Comparison of ENCODE assay signal across 31 cellular contexts in genomic region chr2:221561770-221562169, GRCh38.
"Had no signal": no experiment of that assay in that cellular context is flagged by ENCODE, and none has a peak within 500 bp of the region (broad histone marks: within the 10 kb centered on the region; RNA-seq: fewer than 3 reads in every experiment).

No MANE protein-coding gene starts in this region.

- H3K4me1 Mint-ChIP-seq: activated CD4-positive, alpha-beta T cell treated with anti-CD3 and anti-CD28 coated beads, Interleukin-2, amount 10 ng/mL, durations not matched to agents 24 days and 14 days; activated CD8-positive, alpha-beta memory T cell treated with anti-CD3 and anti-CD28 coated beads, Interleukin-2, amount 10 ng/mL, durations not matched to agents 7 days and 5 days; activated naive CD8-positive, alpha-beta T cell treated with anti-CD3 and anti-CD28 coated beads for 36 hours had no signal

- H3K27me3 Mint-ChIP-seq: activated B cell treated with CpG ODN at 0.5 μM for 24 hours; activated CD4-positive, alpha-beta memory T cell treated with anti-CD3 and anti-CD28 coated beads for 36 hours; activated CD4-positive, alpha-beta T cell treated with anti-CD3 and anti-CD28 coated beads for 36 hours; activated naive CD4-positive, alpha-beta T cell treated with anti-CD3 and anti-CD28 coated beads, Interleukin-2, amount 50 U/mL, for 24 hours; central memory CD8-positive, alpha-beta T cell; effector memory CD8-positive, alpha-beta T cell had no signal

- H3K9me3 Mint-ChIP-seq: activated B cell treated with CpG ODN at 0.5 μM for 24 hours; activated CD4-positive, alpha-beta memory T cell treated with anti-CD3 and anti-CD28 coated beads for 36 hours; activated CD4-positive, alpha-beta T cell treated with anti-CD3 and anti-CD28 coated beads, Interleukin-2, amount 10 ng/mL, durations not matched to agents 24 days and 14 days; activated naive CD4-positive, alpha-beta T cell treated with anti-CD3 and anti-CD28 coated beads for 36 hours; activated naive CD4-positive, alpha-beta T cell treated with anti-CD3 and anti-CD28 coated beads, Interleukin-2, amount 50 U/mL, for 24 hours; activated naive CD8-positive, alpha-beta T cell treated with anti-CD3 and anti-CD28 coated beads for 36 hours; activated naive CD8-positive, alpha-beta T cell treated with anti-CD3 and anti-CD28 coated beads, Interleukin-2, amount 50 U/mL, for 24 hours; activated T-helper 1 cell treated with anti-CD3 and anti-CD28 coated beads, Interleukin-12 subunit alpha, Interleukin-12 subunit beta, Interleukin-2, Interleukin-4 antibody, amounts not matched to agents 30 ng/mL and 10 ng/mL and 1 ng/mL, durations not matched to agents 14 hours and 24 hours and 36 hours; activated T-helper 2 cell treated with anti-CD3 and anti-CD28 coated beads, Interferon-gamma antibody, Interleukin-2, Interleukin-4, amounts not matched to agents 10 μg/mL and 5 μg/mL and 100 μg/mL, durations not matched to agents 14 hours and 24 hours and 36 hours; central memory CD8-positive, alpha-beta T cell; dendritic cell treated with granulocyte-macrophage colony-stimulating factor and Interleukin-4, amounts not matched to agents 40 ng/mL and 50 ng/mL, for 4 days; effector memory CD8-positive, alpha-beta T cell had no signal

- H3K27ac ChIP-seq: ascending aorta, brain microvascular endothelial cell, coronary artery, esophagus muscularis mucosa, foreskin keratinocyte, gastrocnemius medialis, WERI-Rb-1 had no signal

- ATAC-seq: activated CD4-positive, alpha-beta T cell treated with anti-CD3 and anti-CD28 coated beads for 36 hours; activated CD8-positive, alpha-beta memory T cell treated with anti-CD3 and anti-CD28 coated beads, Interleukin-2, amount 10 ng/mL, durations not matched to agents 7 days and 5 days; activated CD8-positive, alpha-beta T cell treated with anti-CD3 and anti-CD28 coated beads, Interleukin-2, amount 10 ng/mL, durations not matched to agents 7 days and 5 days; activated naive CD8-positive, alpha-beta T cell treated with anti-CD3 and anti-CD28 coated beads, Interleukin-2, amount 50 U/mL, for 24 hours; effector memory CD8-positive, alpha-beta T cell; foreskin keratinocyte; gastrocnemius medialis had no signal

- H3K4me3 ChIP-seq: ascending aorta, coronary artery, esophagus muscularis mucosa, gastrocnemius medialis had no signal

- H3K27me3 ChIP-seq: ascending aorta, brain microvascular endothelial cell, esophagus muscularis mucosa, gastrocnemius medialis had no signal

- DNase-seq: activated B cell treated with CpG ODN at 0.5 μM for 24 hours; activated CD4-positive, alpha-beta memory T cell treated with anti-CD3 and anti-CD28 coated beads for 36 hours; activated CD4-positive, alpha-beta T cell treated with anti-CD3 and anti-CD28 coated beads for 36 hours; activated CD4-positive, alpha-beta T cell treated with anti-CD3 and anti-CD28 coated beads, Interleukin-2, amount 10 ng/mL, durations not matched to agents 24 days and 14 days; activated CD4-positive, CD25-positive, alpha-beta regulatory T cell treated with anti-CD3 and anti-CD28 coated beads, Interleukin-2, amount 50 U/mL, for 72 hours; activated CD8-positive, alpha-beta memory T cell treated with anti-CD3 and anti-CD28 coated beads, Interleukin-2, amount 10 ng/mL, durations not matched to agents 7 days and 5 days; activated CD8-positive, alpha-beta memory T cell treated with anti-CD3 and anti-CD28 coated beads, Interleukin-2, amount 50 U/mL, for 4 hours; activated CD8-positive, alpha-beta T cell treated with anti-CD3 and anti-CD28 coated beads, Interleukin-2, amount 10 ng/mL, durations not matched to agents 7 days and 5 days; activated effector memory CD4-positive, alpha-beta T cell treated with anti-CD3 and anti-CD28 coated beads, Interleukin-2, amount 50 U/mL, for 16 hours; activated naive CD4-positive, alpha-beta T cell treated with anti-CD3 and anti-CD28 coated beads for 36 hours; activated naive CD8-positive, alpha-beta T cell treated with anti-CD3 and anti-CD28 coated beads for 36 hours; activated naive CD8-positive, alpha-beta T cell treated with anti-CD3 and anti-CD28 coated beads, Interleukin-2, amount 50 U/mL, for 24 hours; activated T-cell treated with anti-CD3 and anti-CD28 coated beads, Interleukin-2, amount 50 U/mL, for 1 hour; activated T-cell treated with anti-CD3 and anti-CD28 coated beads, Interleukin-2, amount 50 U/mL, for 48 hours; brain microvascular endothelial cell; effector CD4-positive, alpha-beta T cell; effector memory CD8-positive, alpha-beta T cell; erythroblast; gastrocnemius medialis; glutamatergic neuron; T1000; WERI-Rb-1 had no signal

- H3K9me3 ChIP-seq: ascending aorta, esophagus muscularis mucosa, gastrocnemius medialis had no signal

- H3K4me3 Mint-ChIP-seq: activated B cell treated with CpG ODN at 0.5 μM for 24 hours; activated CD4-positive, alpha-beta memory T cell treated with anti-CD3 and anti-CD28 coated beads for 36 hours; activated CD4-positive, alpha-beta T cell treated with anti-CD3 and anti-CD28 coated beads for 36 hours; activated CD4-positive, alpha-beta T cell treated with anti-CD3 and anti-CD28 coated beads, Interleukin-2, amount 10 ng/mL, durations not matched to agents 24 days and 14 days; activated CD8-positive, alpha-beta memory T cell treated with anti-CD3 and anti-CD28 coated beads, Interleukin-2, amount 10 ng/mL, durations not matched to agents 7 days and 5 days; activated CD8-positive, alpha-beta T cell treated with anti-CD3 and anti-CD28 coated beads, Interleukin-2, amount 10 ng/mL, durations not matched to agents 7 days and 5 days; activated naive CD4-positive, alpha-beta T cell treated with anti-CD3 and anti-CD28 coated beads for 36 hours; activated naive CD4-positive, alpha-beta T cell treated with anti-CD3 and anti-CD28 coated beads, Interleukin-2, amount 50 U/mL, for 24 hours; activated naive CD8-positive, alpha-beta T cell treated with anti-CD3 and anti-CD28 coated beads for 36 hours; activated naive CD8-positive, alpha-beta T cell treated with anti-CD3 and anti-CD28 coated beads, Interleukin-2, amount 50 U/mL, for 24 hours; activated T-helper 1 cell treated with anti-CD3 and anti-CD28 coated beads, Interleukin-12 subunit alpha, Interleukin-12 subunit beta, Interleukin-2, Interleukin-4 antibody, amounts not matched to agents 30 ng/mL and 10 ng/mL and 1 ng/mL, durations not matched to agents 14 hours and 24 hours and 36 hours; central memory CD8-positive, alpha-beta T cell; dendritic cell treated with granulocyte-macrophage colony-stimulating factor and Interleukin-4, amounts not matched to agents 40 ng/mL and 50 ng/mL, for 4 days; effector memory CD8-positive, alpha-beta T cell had no signal

- H3K27ac Mint-ChIP-seq: activated B cell treated with CpG ODN at 0.5 μM for 24 hours; activated CD4-positive, alpha-beta memory T cell treated with anti-CD3 and anti-CD28 coated beads for 36 hours; activated CD4-positive, alpha-beta T cell treated with anti-CD3 and anti-CD28 coated beads for 36 hours; activated CD4-positive, alpha-beta T cell treated with anti-CD3 and anti-CD28 coated beads, Interleukin-2, amount 10 ng/mL, durations not matched to agents 24 days and 14 days; activated CD8-positive, alpha-beta memory T cell treated with anti-CD3 and anti-CD28 coated beads, Interleukin-2, amount 10 ng/mL, durations not matched to agents 7 days and 5 days; activated CD8-positive, alpha-beta T cell treated with anti-CD3 and anti-CD28 coated beads, Interleukin-2, amount 10 ng/mL, durations not matched to agents 7 days and 5 days; activated naive CD4-positive, alpha-beta T cell treated with anti-CD3 and anti-CD28 coated beads, Interleukin-2, amount 50 U/mL, for 24 hours; activated naive CD8-positive, alpha-beta T cell treated with anti-CD3 and anti-CD28 coated beads for 36 hours; activated naive CD8-positive, alpha-beta T cell treated with anti-CD3 and anti-CD28 coated beads, Interleukin-2, amount 50 U/mL, for 24 hours; activated T-helper 1 cell treated with anti-CD3 and anti-CD28 coated beads, Interleukin-12 subunit alpha, Interleukin-12 subunit beta, Interleukin-2, Interleukin-4 antibody, amounts not matched to agents 30 ng/mL and 10 ng/mL and 1 ng/mL, durations not matched to agents 14 hours and 24 hours and 36 hours; activated T-helper 2 cell treated with anti-CD3 and anti-CD28 coated beads, Interferon-gamma antibody, Interleukin-2, Interleukin-4, amounts not matched to agents 10 μg/mL and 5 μg/mL and 100 μg/mL, durations not matched to agents 14 hours and 24 hours and 36 hours; dendritic cell treated with granulocyte-macrophage colony-stimulating factor and Interleukin-4, amounts not matched to agents 40 ng/mL and 50 ng/mL, for 4 days; effector memory CD8-positive, alpha-beta T cell had no signal

- H3K36me3 Mint-ChIP-seq: activated CD8-positive, alpha-beta memory T cell treated with anti-CD3 and anti-CD28 coated beads, Interleukin-2, amount 10 ng/mL, durations not matched to agents 7 days and 5 days had no signal
